In the genomic region with DNA sequence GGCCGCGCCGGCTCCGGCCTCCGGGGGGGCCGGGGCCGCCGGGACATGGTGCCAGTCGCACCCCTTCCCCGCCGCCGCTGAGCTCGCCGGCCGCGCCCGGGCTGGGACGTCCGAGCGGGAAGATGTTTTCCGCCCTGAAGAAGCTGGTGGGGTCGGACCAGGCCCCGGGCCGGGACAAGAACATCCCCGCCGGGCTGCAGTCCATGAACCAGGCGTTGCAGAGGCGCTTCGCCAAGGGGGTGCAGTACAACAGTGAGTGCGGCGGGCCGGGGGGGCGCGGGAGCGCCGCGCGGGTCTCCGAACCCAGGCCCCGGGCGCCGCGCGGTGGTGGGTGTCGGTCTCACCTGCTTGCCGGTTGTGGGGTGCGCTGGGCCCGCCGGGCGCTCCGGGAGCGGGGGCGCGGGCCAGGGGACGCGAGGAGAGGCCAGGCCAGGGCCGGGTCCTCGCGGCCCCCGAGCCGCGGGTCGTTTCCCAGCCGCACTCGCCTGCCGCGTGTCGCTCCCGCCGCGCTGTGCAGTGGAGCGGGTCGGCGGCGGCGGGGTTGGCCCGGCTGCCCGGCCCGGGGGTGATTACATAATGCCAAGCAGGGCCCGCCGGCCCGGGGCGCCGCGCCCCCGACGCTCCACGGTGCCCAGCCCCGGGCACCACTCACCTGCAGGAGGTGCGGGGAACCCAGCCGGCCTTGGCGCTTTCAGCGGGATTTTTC, we compare ENCODE assay signal across 8 cellular contexts. TPM values are rescaled to one million over a fixed set of nuclear protein-coding genes. Genes with fewer than 3 reads are reported as not detected.
DNase-seq lines count a peak whose midpoint lies in the region; ATAC-seq and TF ChIP-seq lines count a peak whose summit lies in the region.

No MANE protein-coding gene starts in this region.

- H3K36me3 Mint-ChIP-seq in GM23338 (ENCODE audit: low read depth) = peaks cover 37% of the 10 kb centered on the region

- H3K27ac Mint-ChIP-seq in GM23338 = peak overlapping the region; percentile 30; the same call in 1 of the 2 replicates

- peaks cover 23% of the 10 kb centered on the region for H3K4me1 Mint-ChIP-seq in GM23338

- H2AFZ ChIP-seq in GM23338 = no peak overlapping the region

- DNase-seq in GM23338 (ENCODE audit: low spot score) (no peak), NCI-H146 (lab: John Stamatoyannopoulos, UW) (peak; percentile 13), cardiac muscle cell (ENCODE audit: low read depth in 1 of 2, low spot score in 1 of 2) (peak in 1 of 2 donors; percentile 35), psoas muscle (peak in 1 of 2 donors; percentile 68), NK-92 (lab: John Stamatoyannopoulos, UW; ENCODE audit: unreplicated experiment) (no peak), NCI-H187 treated with DMSO at 0.1 percent for 48 hours (lab: John Stamatoyannopoulos, UW) (no peak)
- peak; percentile 84 for DNase-seq in activated effector memory CD4-positive, alpha-beta T cell treated with anti-CD3 and anti-CD28 coated beads, Interleukin-2, amount 50 U/mL, for 16 hours

- 0 to 1% (median 0%) methylated on average over 55 to 93 of the region's 93 CpGs for WGBS in psoas muscle, 3 donors

- H3K27me3 ChIP-seq in GM23338 (ENCODE audit: insufficient read depth) = no peaks in the 10 kb centered on the region
- H3K27me3 ChIP-seq in cardiac muscle cell = no peaks in the 10 kb centered on the region
- H3K27me3 ChIP-seq in psoas muscle (ENCODE audit: insufficient read depth in 3 of 3, low read length in 2 of 3) = no peaks in the 10 kb centered on the region

- H3K9ac ChIP-seq in ES-I3 (ENCODE audit: low read depth, low read length) = peak overlapping the region; percentile 97

- H3K27me3 Mint-ChIP-seq in GM23338 (ENCODE audit: insufficient read depth, low read depth, poor library complexity) = peaks cover 22% of the 10 kb centered on the region

- H3K4me1 ChIP-seq in ES-I3 (ENCODE audit: insufficient read depth, low read length) (0 out of 2 replicates have a peak, but pooled peaks cover 8% of the 10 kb centered on the region), GM23338 (ENCODE audit: insufficient read depth) (peaks cover 11% of the 10 kb centered on the region; the same call in 1 of the 2 replicates), cardiac muscle cell (ENCODE audit: low read depth) (peaks cover 23% of the 10 kb centered on the region), psoas muscle (peaks cover 36% of the 10 kb centered on the region)

- peaks cover 49% of the 10 kb centered on the region for H3K79me2 ChIP-seq in GM23338 (replicated peaks; ENCODE audit: insufficient read depth)

- intact Hi-C loops in psoas muscle (cut with DNase I) = no loop called here

- H3K4me3 ChIP-seq in GM23338 = peak overlapping the region; percentile 97
- H3K4me3 ChIP-seq in cardiac muscle cell = peak overlapping the region; percentile 100
- H3K4me3 ChIP-seq in psoas muscle = peak overlapping the region; percentile 94

- H3K4me2 ChIP-seq in GM23338 = peak overlapping the region; percentile 94

- H3K9me3 ChIP-seq in ES-I3 (ENCODE audit: control insufficient read depth, insufficient read depth, low read length) (no peaks in the 10 kb centered on the region), cardiac muscle cell (ENCODE audit: low read depth) (no peaks in the 10 kb centered on the region), psoas muscle (no peaks in the 10 kb centered on the region)

- TF ChIP-seq CTCF in GM23338 (conservative IDR thresholded peaks at IDR 0.05; ENCODE audit: low read depth in 2 of 2) (no peak), cardiac muscle cell (IDR thresholded peaks at IDR 0.05; ENCODE audit: low read depth, low read length) (no peak), psoas muscle (IDR thresholded peaks at IDR 0.05) (no peak)

- no peak overlapping the region for H3K27ac ChIP-seq in GM23338 (ENCODE audit: low read depth)
- peak overlapping the region; percentile 99 for H3K27ac ChIP-seq in cardiac muscle cell
- peak overlapping the region; percentile 87 for H3K27ac ChIP-seq in psoas muscle

- H3K9me3 Mint-ChIP-seq in GM23338 = no peaks in the 10 kb centered on the region; the same call in 2 of the 3 replicates

- H3F3A ChIP-seq in GM23338 (replicated peaks; ENCODE audit: low read depth) = 0 out of 2 replicates have a peak, but pooled peaks cover 3% of the 10 kb centered on the region

- H3K9me2 ChIP-seq in GM23338 (ENCODE audit: insufficient read depth) = no peaks in the 10 kb centered on the region

- ATAC-seq in GM23338 (peak; percentile 11), psoas muscle (peak; percentile 17 to 39 (median 28))

- H3K36me3 ChIP-seq in ES-I3 (ENCODE audit: insufficient read depth, low read length) (peaks cover 14% of the 10 kb centered on the region; the same call in 1 of the 2 replicates), GM23338 (ENCODE audit: insufficient read depth) (peaks cover 4% of the 10 kb centered on the region; the same call in 1 of the 2 replicates), cardiac muscle cell (peaks cover 7% of the 10 kb centered on the region), psoas muscle (ENCODE audit: insufficient read depth in 1 of 2, low read depth in 1 of 2) (peaks cover 0 to 20% of the 10 kb centered on the region in 2 donors)

- peaks cover 38% of the 10 kb centered on the region for H4K20me1 ChIP-seq in GM23338 (replicated peaks; ENCODE audit: insufficient read depth)

- peak overlapping the region; percentile 80 for H3K4me3 Mint-ChIP-seq in GM23338

RNA-seq across cellular contexts. Expression of a gene that starts 0.5 kb away (rescaled TPM):
- total RNA-seq in GM23338 (2014; rRNA removed; shearing (Covaris generic)) = 117 and 127 TPM in 2 replicates
- polyA plus RNA-seq in GM23338 (2016; fragmentation: Nextera tagmentation; extraction: Ambion mirVana) = 59.1 and 66.7 TPM in 2 replicates
- total RNA-seq in cardiac muscle cell = 131 and 153 TPM in 2 replicates
- polyA plus RNA-seq in cardiac muscle cell = 101 and 115 TPM in 2 replicates
- 10 to 100 TPM; 74.4 to 90.5 (median 88.3) TPM for total RNA-seq in psoas muscle
- polyA plus RNA-seq in psoas muscle = 10 to 100 TPM; 73.0 to 82.5 (median 75.4) TPM

RNA-seq across cellular contexts. Expression of a gene that starts 12.1 kb away (rescaled TPM):
- 1.1 and 2.9 TPM in 2 replicates for total RNA-seq in GM23338 (2014; rRNA removed; shearing (Covaris generic))
- polyA plus RNA-seq in GM23338 (2016; fragmentation: Nextera tagmentation; extraction: Ambion mirVana) = 1.2 and 1.6 TPM in 2 replicates
- total RNA-seq in cardiac muscle cell = 32.4 and 49.3 TPM in 2 replicates
- polyA plus RNA-seq in cardiac muscle cell = 40.1 and 43.1 TPM in 2 replicates
- total RNA-seq in psoas muscle = not detected
- polyA plus RNA-seq in psoas muscle = under 1 TPM in 2 of 3 donors, not detected in 1; 0.03 to 0.08 TPM

RNA-seq across cellular contexts. Expression of a gene that starts 17.1 kb away (rescaled TPM):
- total RNA-seq in GM23338 (2014; rRNA removed; shearing (Covaris generic)) = 57.0 and 71.4 TPM in 2 replicates
- polyA plus RNA-seq in GM23338 (2016; fragmentation: Nextera tagmentation; extraction: Ambion mirVana) (90.0 and 90.5 TPM in 2 replicates), cardiac muscle cell (169 and 238 TPM in 2 replicates), psoas muscle (10 to 100 TPM; 49.3 to 89.1 (median 65.1) TPM)
- total RNA-seq in cardiac muscle cell (200 and 306 TPM in 2 replicates), psoas muscle (10 to 100 TPM; 32.0 to 49.1 (median 45.9) TPM)

RNA-seq across cellular contexts. Expression of a gene that starts 34.0 kb away (rescaled TPM):
- total RNA-seq in GM23338 (2014; rRNA removed; shearing (Covaris generic)) = 0.12 and 0.49 TPM in 2 replicates
- polyA plus RNA-seq in GM23338 (2016; fragmentation: Nextera tagmentation; extraction: Ambion mirVana) (0.28 and 0.36 TPM in 2 replicates), cardiac muscle cell (8.7 and 12.1 TPM in 2 replicates), psoas muscle (1 to 10 TPM; 1.6 to 2.0 (median 1.7) TPM)
- total RNA-seq in cardiac muscle cell (8.5 and 12.2 TPM in 2 replicates), psoas muscle (1 to 10 TPM; 1.3 to 4.9 (median 3.5) TPM)

RNA-seq across cellular contexts. Expression of a gene that starts 41.0 kb away (rescaled TPM):
- total RNA-seq in GM23338 (2014; rRNA removed; shearing (Covaris generic)) = 67.1 and 86.2 TPM in 2 replicates
- polyA plus RNA-seq in GM23338 (2016; fragmentation: Nextera tagmentation; extraction: Ambion mirVana) (437 and 509 TPM in 2 replicates), cardiac muscle cell (557 and 565 TPM in 2 replicates), psoas muscle (100 to 1,000 TPM; 228 to 295 (median 288) TPM)
- total RNA-seq in cardiac muscle cell (185 and 235 TPM in 2 replicates), psoas muscle (100 to 1,000 TPM; 154 to 272 (median 220) TPM)

Comparison
In these comparisons a context has a peak if more than half of its experiments do, and no peak if none do; other contexts are left out.
1. DNase-seq: peak in NCI-H146 (single experiment) and activated effector memory CD4-positive, alpha-beta T cell treated with anti-CD3 and anti-CD28 coated beads, Interleukin-2, amount 50 U/mL, for 16 hours (single experiment); none in GM23338 (single experiment), NK-92 (single experiment) and NCI-H187 treated with DMSO at 0.1 percent for 48 hours (single experiment).
2. Peak in every context shown above with its lines, with median percentiles within 50 percentile points of each other: H3K4me3 ChIP-seq.